18 cellular contexts compared by ENCODE assay signal in the genomic region with DNA sequence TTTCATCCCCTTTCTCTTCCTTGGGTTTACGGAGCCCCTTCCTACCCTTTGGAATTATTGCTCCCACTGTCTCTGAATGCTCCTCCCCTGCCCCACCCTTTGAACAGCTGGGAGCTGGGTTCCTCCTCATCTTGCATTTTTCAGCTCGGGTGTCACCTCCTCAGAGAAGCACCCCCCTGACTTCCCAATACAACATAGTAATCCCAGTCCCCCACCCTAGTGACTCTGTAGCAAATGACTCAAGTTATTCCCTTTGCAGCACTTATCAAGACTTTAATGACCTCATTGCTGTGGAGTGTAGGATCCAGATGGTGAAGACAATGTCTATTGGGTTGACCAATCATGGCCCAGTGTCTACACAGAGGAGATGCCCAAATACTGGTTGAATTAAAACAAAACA. TPM values are rescaled to one million over a fixed set of nuclear protein-coding genes. Genes with fewer than 3 reads are reported as not detected.
DNase-seq lines count a peak whose midpoint lies in the region; ATAC-seq, FAIRE-seq and TF ChIP-seq lines count a peak whose summit lies in the region.
"Had no signal": no experiment of that assay in that cellular context is flagged by ENCODE, and none has a peak within 500 bp of the region (broad histone marks: within the 10 kb centered on the region; RNA-seq: fewer than 3 reads in every experiment).

No MANE protein-coding gene starts in this region.

- ATAC-seq in RWPE2 (ENCODE audit: low read depth) (peak; percentile 30), pancreas (no peak), HG03432 (IDR thresholded peaks at IDR 0.05; ENCODE audit: unreplicated experiment) (no peak)
- ATAC-seq: activated naive CD4-positive, alpha-beta T cell treated with anti-CD3 and anti-CD28 coated beads, Interleukin-2, amount 50 U/mL, for 72 hours had no signal

- H3K9me3 ChIP-seq in HEK293 (ENCODE audit: control insufficient read depth, insufficient read depth, low read depth, low read length), result no peaks in the 10 kb centered on the region; the same call in 1 of the 2 replicates
- H3K9me3 ChIP-seq in RWPE2 (ENCODE audit: severe bottlenecking), result no peaks in the 10 kb centered on the region
- H3K9me3 ChIP-seq in pancreas, result no peaks in the 10 kb centered on the region
- H3K9me3 ChIP-seq: esophagus squamous epithelium, SK-N-SH, thoracic aorta had no signal

- POLR2A ChIA-PET in HEK293 (lab: Yijun Ruan, JAX), result no interaction called here

- CTCF ChIA-PET in HEK293 (lab: Yijun Ruan, JAX), result interaction anchor here (0.7 kb wide), 1 partner anchor 40 kb away, joined by 3 read pairs; no protein-coding TSS in a partner anchor

- H3K27me3 ChIP-seq in RWPE2 (ENCODE audit: insufficient read depth, poor library complexity, severe bottlenecking), result no peaks in the 10 kb centered on the region
- no peaks in the 10 kb centered on the region for H3K27me3 ChIP-seq in pancreas

- peaks cover 12% of the 10 kb centered on the region for H3K27me3 Mint-ChIP-seq in glutamatergic neuron (ENCODE audit: unreplicated experiment)

- peaks cover 8% of the 10 kb centered on the region for H3K9me3 Mint-ChIP-seq in glutamatergic neuron (ENCODE audit: unreplicated experiment)
- H3K9me3 Mint-ChIP-seq: activated naive CD4-positive, alpha-beta T cell treated with anti-CD3 and anti-CD28 coated beads, Interleukin-2, amount 50 U/mL, for 72 hours; dendritic cell treated with granulocyte-macrophage colony-stimulating factor and Interleukin-4, amounts not matched to agents 40 ng/mL and 50 ng/mL, for 4 days had no signal

- peak overlapping the region; percentile 48 for H3K27ac Mint-ChIP-seq in glutamatergic neuron (ENCODE audit: unreplicated experiment)
- H3K27ac Mint-ChIP-seq: activated naive CD4-positive, alpha-beta T cell treated with anti-CD3 and anti-CD28 coated beads, Interleukin-2, amount 50 U/mL, for 72 hours; dendritic cell treated with granulocyte-macrophage colony-stimulating factor and Interleukin-4, amounts not matched to agents 40 ng/mL and 50 ng/mL, for 4 days had no signal

- intact Hi-C loops in pancreas (cut with DNase I), result no loop called here

- no peaks in the 10 kb centered on the region for H3K36me3 ChIP-seq in HEK293 (ENCODE audit: control insufficient read depth in 2 of 2, insufficient read depth in 1 of 2, low read length in 2 of 2)
- H3K36me3 ChIP-seq in RWPE2 (ENCODE audit: low read depth), result no peaks in the 10 kb centered on the region
- no peaks in the 10 kb centered on the region for H3K36me3 ChIP-seq in pancreas
- H3K36me3 ChIP-seq: esophagus squamous epithelium, thoracic aorta had no signal

- TF ChIP-seq CTCF in HEK293 (tag by site-specific recombination; IDR thresholded peaks at IDR 0.05) (no peak), RWPE2 (IDR thresholded peaks at IDR 0.05; ENCODE audit: poor library complexity, severe bottlenecking) (no peak), glutamatergic neuron (IDR thresholded peaks at IDR 0.05; ENCODE audit: partially characterized antibody, unreplicated experiment) (no peak), pancreas (IDR thresholded peaks at IDR 0.05) (no peak)

- H3K4me1 ChIP-seq in HEK293 (ENCODE audit: control insufficient read depth, insufficient read depth, low read length) (no peaks in the 10 kb centered on the region), RWPE2 (ENCODE audit: insufficient read depth, poor library complexity, severe bottlenecking) (peaks cover 15% of the 10 kb centered on the region), pancreas (no peaks in the 10 kb centered on the region)
- H3K4me1 ChIP-seq: esophagus squamous epithelium had no signal

- H3K36me3 Mint-ChIP-seq in glutamatergic neuron (ENCODE audit: unreplicated experiment), result peaks cover 16% of the 10 kb centered on the region

- H3K4me3 Mint-ChIP-seq in glutamatergic neuron (ENCODE audit: unreplicated experiment), result peak overlapping the region; percentile 13
- H3K4me3 Mint-ChIP-seq: dendritic cell treated with granulocyte-macrophage colony-stimulating factor and Interleukin-4, amounts not matched to agents 40 ng/mL and 50 ng/mL, for 4 days had no signal

- FAIRE-seq in pancreas (lab: Jason Lieb, UNC), result no peak

- 52 to 58% methylated on average over 2 of the region's 2 CpGs for WGBS in pancreas, 2 donors

- DNase-seq in AG20443 (ENCODE audit: low spot score), result peak; percentile 62
- no peak for DNase-seq in RWPE2 (ENCODE audit: low spot score)
- DNase-seq in glutamatergic neuron, result no peak
- DNase-seq in pancreas, result no peak
- no peak for DNase-seq in amygdala (lab: John Stamatoyannopoulos, UW)
- no peak for DNase-seq in OCI-M1 (lab: John Stamatoyannopoulos, UW)
- DNase-seq: esophagus squamous epithelium; hippocampal formation; NCI-H526; stimulated activated CD4-positive, alpha-beta T cell treated with anti-CD3 and anti-CD28 coated beads, Interleukin-4, amount 100 ng/mL, for 1 hour had no signal

- H3K4me3 ChIP-seq in HEK293 (ENCODE audit: low read depth, low read length) (no peak overlapping the region), RWPE2 (ENCODE audit: severe bottlenecking) (no peak overlapping the region), pancreas (no peak overlapping the region)
- H3K4me3 ChIP-seq: esophagus squamous epithelium, thoracic aorta had no signal

- no peak overlapping the region for H3K27ac ChIP-seq in HEK293 (ENCODE audit: extremely low read depth, low read depth, low read length)
- H3K27ac ChIP-seq in RWPE2 (ENCODE audit: poor library complexity, severe bottlenecking), result no peak overlapping the region
- H3K27ac ChIP-seq in pancreas, result no peak overlapping the region
- H3K27ac ChIP-seq: esophagus squamous epithelium, thoracic aorta had no signal

- peaks cover 35% of the 10 kb centered on the region for H3K4me1 Mint-ChIP-seq in glutamatergic neuron (ENCODE audit: low read depth, unreplicated experiment)

TF ChIP-seq in HEK293, 187 proteins besides CTCF, POLR2A, EP300 and RAD21 (continues in another document):
- TF ChIP-seq, protein P1, sequence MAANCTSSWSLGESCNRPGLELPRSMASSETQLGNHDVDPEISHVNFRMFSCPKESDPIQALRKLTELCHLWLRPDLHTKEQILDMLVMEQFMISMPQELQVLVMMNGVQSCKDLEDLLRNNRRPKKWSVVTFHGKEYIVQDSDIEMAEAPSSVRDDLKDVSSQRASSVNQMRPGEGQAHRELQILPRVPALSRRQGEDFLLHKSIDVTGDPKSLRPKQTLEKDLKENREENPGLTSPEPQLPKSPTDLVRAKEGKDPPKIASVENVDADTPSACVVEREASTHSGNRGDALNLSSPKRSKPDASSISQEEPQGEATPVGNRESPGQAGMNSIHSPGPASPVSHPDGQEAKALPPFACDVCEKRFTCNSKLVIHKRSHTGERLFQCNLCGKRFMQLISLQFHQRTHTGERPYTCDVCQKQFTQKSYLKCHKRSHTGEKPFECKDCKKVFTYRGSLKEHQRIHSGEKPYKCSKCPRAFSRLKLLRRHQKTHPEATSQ (tag by site-specific recombination; IDR thresholded peaks at IDR 0.05), result no peak
- TF ChIP-seq, protein P2, sequence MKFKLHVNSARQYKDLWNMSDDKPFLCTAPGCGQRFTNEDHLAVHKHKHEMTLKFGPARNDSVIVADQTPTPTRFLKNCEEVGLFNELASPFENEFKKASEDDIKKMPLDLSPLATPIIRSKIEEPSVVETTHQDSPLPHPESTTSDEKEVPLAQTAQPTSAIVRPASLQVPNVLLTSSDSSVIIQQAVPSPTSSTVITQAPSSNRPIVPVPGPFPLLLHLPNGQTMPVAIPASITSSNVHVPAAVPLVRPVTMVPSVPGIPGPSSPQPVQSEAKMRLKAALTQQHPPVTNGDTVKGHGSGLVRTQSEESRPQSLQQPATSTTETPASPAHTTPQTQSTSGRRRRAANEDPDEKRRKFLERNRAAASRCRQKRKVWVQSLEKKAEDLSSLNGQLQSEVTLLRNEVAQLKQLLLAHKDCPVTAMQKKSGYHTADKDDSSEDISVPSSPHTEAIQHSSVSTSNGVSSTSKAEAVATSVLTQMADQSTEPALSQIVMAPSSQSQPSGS (tag by site-specific recombination; IDR thresholded peaks at IDR 0.05; ENCODE audit: low read depth), result peak; percentile 52; the same call in 1 of the 2 replicates
- TF ChIP-seq ZNF335 (tag by site-specific recombination; conservative IDR thresholded peaks at IDR 0.05) (peak; percentile 40; the same call in 1 of the 2 replicates), REPIN1 (tag by site-specific recombination; IDR thresholded peaks at IDR 0.05; ENCODE audit: low read depth) (no peak), ZNF239 (tag by site-specific recombination; IDR thresholded peaks at IDR 0.05) (0 out of 2 replicates have a peak, but pooled peaks have one; percentile 60), ZNF600 (tag by site-specific recombination; IDR thresholded peaks at IDR 0.05) (peak; percentile 24; the same call in 1 of the 2 replicates), KLF1 (tag by site-specific recombination; IDR thresholded peaks at IDR 0.05) (peak; percentile 65)

RNA-seq across cellular contexts. Expression of a gene that starts 8.9 kb away (rescaled TPM):
- 0.10 TPM for total RNA-seq in glutamatergic neuron (ENCODE audit: unreplicated experiment)
- under 1 TPM in 5 of 6 donors, not detected in 1; 0.16 to 0.70 (median 0.29) TPM for total RNA-seq in pancreas
- polyA plus RNA-seq in pancreas, result under 1 TPM; 0.27 to 0.70 TPM
- total RNA-seq: esophagus squamous epithelium, osteocyte, thoracic aorta had no signal
- polyA plus RNA-seq: BJ, SK-N-SH had no signal
